ENCODE assay signal across 1 cellular context in genomic region chr22:46917702-46918101, GRCh38.
TF ChIP-seq lines count a peak whose summit lies in the region.

No MANE protein-coding gene starts in this region.

TF ChIP-seq in WTC11, 78 proteins besides CTCF, POLR2A, EP300 and RAD21 (continued from another document):
- TF ChIP-seq, protein P1, sequence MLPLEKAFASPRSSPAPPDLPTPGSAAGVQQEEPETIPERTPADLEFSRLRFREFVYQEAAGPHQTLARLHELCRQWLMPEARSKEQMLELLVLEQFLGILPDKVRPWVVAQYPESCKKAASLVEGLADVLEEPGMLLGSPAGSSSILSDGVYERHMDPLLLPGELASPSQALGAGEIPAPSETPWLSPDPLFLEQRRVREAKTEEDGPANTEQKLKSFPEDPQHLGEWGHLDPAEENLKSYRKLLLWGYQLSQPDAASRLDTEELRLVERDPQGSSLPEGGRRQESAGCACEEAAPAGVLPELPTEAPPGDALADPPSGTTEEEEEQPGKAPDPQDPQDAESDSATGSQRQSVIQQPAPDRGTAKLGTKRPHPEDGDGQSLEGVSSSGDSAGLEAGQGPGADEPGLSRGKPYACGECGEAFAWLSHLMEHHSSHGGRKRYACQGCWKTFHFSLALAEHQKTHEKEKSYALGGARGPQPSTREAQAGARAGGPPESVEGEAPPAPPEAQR (CRISPR knock-in tag; IDR thresholded peaks at IDR 0.05), result no peak
- TF ChIP-seq EMX1 (CRISPR knock-in tag; IDR thresholded peaks at IDR 0.05), result no peak
- no peak for TF ChIP-seq CREB1 (CRISPR knock-in tag; IDR thresholded peaks at IDR 0.05)
- TF ChIP-seq ZNF416 (CRISPR knock-in tag; IDR thresholded peaks at IDR 0.05), result no peak
- no peak for TF ChIP-seq MXD4 (CRISPR knock-in tag; IDR thresholded peaks at IDR 0.05; ENCODE audit: borderline replicate concordance)
